Comparison of ENCODE assay signal across 10 cellular contexts in the genomic region with DNA sequence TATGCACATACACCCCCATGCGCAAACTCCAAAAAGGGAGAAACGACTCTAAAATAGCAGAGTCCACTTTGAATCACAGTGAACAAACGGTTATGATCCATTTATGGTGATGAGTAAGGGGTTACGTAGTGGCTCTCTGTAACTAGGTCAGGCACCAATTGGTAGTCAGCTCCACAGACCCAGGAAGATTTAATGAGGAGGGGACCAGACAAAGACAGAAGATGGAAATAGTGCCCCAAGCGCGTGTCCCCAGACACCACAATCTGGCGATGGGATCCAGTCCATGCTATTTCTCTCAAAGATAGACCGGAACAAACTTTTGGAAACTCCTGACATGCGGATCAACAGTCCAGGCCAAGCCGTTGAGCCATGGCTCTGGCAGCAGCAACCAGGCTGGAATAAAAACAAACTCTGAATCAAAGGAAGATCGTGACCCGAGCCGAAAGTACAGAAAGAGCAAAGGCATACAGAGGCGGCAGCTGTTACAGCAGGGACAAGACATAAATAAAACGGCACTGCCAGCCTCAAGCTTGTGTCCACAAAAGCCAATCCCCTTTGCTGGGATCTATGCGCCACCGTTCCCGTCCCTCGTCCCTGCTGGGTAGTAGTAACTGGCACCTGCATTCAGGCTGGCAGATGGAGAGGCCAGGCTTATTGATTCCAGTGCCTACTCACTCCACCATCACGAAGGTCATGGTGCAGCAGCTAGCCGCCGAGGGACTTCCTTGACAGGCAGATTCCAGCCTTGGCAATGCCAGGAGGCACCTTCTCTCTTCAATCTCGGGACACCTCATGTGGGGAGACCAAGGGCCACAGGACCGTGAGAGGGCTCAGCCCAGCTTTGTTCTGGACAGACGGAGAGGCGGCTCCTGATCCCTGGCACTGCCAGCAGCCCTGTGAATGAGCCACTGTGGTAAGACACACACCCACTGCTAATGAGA. TPM values are rescaled to one million over a fixed set of nuclear protein-coding genes. Genes with fewer than 3 reads are reported as not detected.
DNase-seq lines count a peak whose midpoint lies in the region; ATAC-seq and TF ChIP-seq lines count a peak whose summit lies in the region.
"Had no signal": no experiment of that assay in that cellular context is flagged by ENCODE, and none has a peak within 500 bp of the region (broad histone marks: within the 10 kb centered on the region; RNA-seq: fewer than 3 reads in every experiment).

No MANE protein-coding gene starts in this region.

- H3K4me1 Mint-ChIP-seq in T-helper 2 cell treated with Interferon-gamma antibody and Interleukin-4, amounts not matched to agents 5 μg/mL and 100 μg/mL, for 36 hours (ENCODE audit: low read depth) = no peaks in the 10 kb centered on the region
- H3K4me1 Mint-ChIP-seq: activated naive CD4-positive, alpha-beta T cell treated with anti-CD3 and anti-CD28 coated beads, Interleukin-2, amount 10 ng/mL, durations not matched to agents 7 days and 5 days had no signal

- DNase-seq in HCEC 1CT (peak; percentile 58), lower leg skin (ENCODE audit: low spot score in 2 of 2) (peak; percentile 34 to 87), smooth muscle cell (lab: John Stamatoyannopoulos, UW; ENCODE audit: unreplicated experiment) (no peak), GOT3 (lab: John Stamatoyannopoulos, UW) (no peak)
- DNase-seq in stimulated activated CD4-positive, alpha-beta T cell treated with anti-CD3 and anti-CD28 coated beads, Interleukin-12 subunit alpha, Interleukin-12 subunit beta, amount 100 ng/mL, for 4 hours = no peak
- DNase-seq in T-helper 2 cell treated with Interferon-gamma antibody and Interleukin-4, amounts not matched to agents 5 μg/mL and 100 μg/mL, for 36 hours (ENCODE audit: low spot score) = no peak
- DNase-seq: activated naive CD4-positive, alpha-beta T cell treated with anti-CD3 and anti-CD28 coated beads, Interleukin-2, amount 10 ng/mL, durations not matched to agents 7 days and 5 days; WERI-Rb-1 had no signal

- peaks cover 59% of the 10 kb centered on the region for H3F3A ChIP-seq in smooth muscle cell (ENCODE audit: low read depth)

- no peak overlapping the region for H3K27ac Mint-ChIP-seq in T-helper 2 cell treated with Interferon-gamma antibody and Interleukin-4, amounts not matched to agents 5 μg/mL and 100 μg/mL, for 36 hours
- H3K27ac Mint-ChIP-seq: activated naive CD4-positive, alpha-beta T cell treated with anti-CD3 and anti-CD28 coated beads, Interleukin-2, amount 10 ng/mL, durations not matched to agents 7 days and 5 days had no signal

- no peak overlapping the region for H2AFZ ChIP-seq in smooth muscle cell (ENCODE audit: low read depth)

- no peaks in the 10 kb centered on the region for H3K27me3 ChIP-seq in smooth muscle cell (ENCODE audit: low read depth)

- H3K4me3 ChIP-seq in lower leg skin (ENCODE audit: low read depth, poor library complexity, severe bottlenecking) (no peak overlapping the region), smooth muscle cell (no peak overlapping the region)

- no peaks in the 10 kb centered on the region for H3K27me3 Mint-ChIP-seq in T-helper 2 cell treated with Interferon-gamma antibody and Interleukin-4, amounts not matched to agents 5 μg/mL and 100 μg/mL, for 36 hours (ENCODE audit: low read depth)
- H3K27me3 Mint-ChIP-seq: activated naive CD4-positive, alpha-beta T cell treated with anti-CD3 and anti-CD28 coated beads, Interleukin-2, amount 10 ng/mL, durations not matched to agents 7 days and 5 days had no signal

- TF ChIP-seq CTCF in lower leg skin (IDR thresholded peaks at IDR 0.05) (no peak), smooth muscle cell (IDR thresholded peaks at IDR 0.05; ENCODE audit: borderline replicate concordance, insufficient read depth, poor library complexity, severe bottlenecking) (no peak)

- H4K20me1 ChIP-seq in smooth muscle cell (ENCODE audit: low read depth) = peaks cover 100% of the 10 kb centered on the region

- H3K36me3 ChIP-seq in smooth muscle cell (ENCODE audit: low read depth) = no peaks in the 10 kb centered on the region
- H3K36me3 ChIP-seq: WERI-Rb-1 had no signal

- H3K27ac ChIP-seq in cingulate gyrus (ENCODE audit: low read depth, low read length) = peak overlapping the region; percentile 93
- peak overlapping the region; percentile 96 for H3K27ac ChIP-seq in smooth muscle cell (ENCODE audit: low read depth)
- H3K27ac ChIP-seq: WERI-Rb-1 had no signal

- peak overlapping the region; percentile 79 for H3K9ac ChIP-seq in smooth muscle cell (ENCODE audit: low read depth)

- H3K79me2 ChIP-seq in smooth muscle cell (ENCODE audit: low read depth) = peaks cover 98% of the 10 kb centered on the region

- H3K9me3 ChIP-seq in smooth muscle cell (replicated peaks; ENCODE audit: low read depth) = no peaks in the 10 kb centered on the region

- ATAC-seq in HG03139 (IDR thresholded peaks at IDR 0.05; ENCODE audit: unreplicated experiment) = no peak

- peak overlapping the region; percentile 62 for H3K4me2 ChIP-seq in smooth muscle cell

- intact Hi-C loops in lower leg skin (cut with DNase I; ENCODE audit: low total_unique reads) = no loop called here

- TF ChIP-seq POLR2A in lower leg skin (IDR thresholded peaks at IDR 0.05) = no peak

- H3K4me3 Mint-ChIP-seq in T-helper 2 cell treated with Interferon-gamma antibody and Interleukin-4, amounts not matched to agents 5 μg/mL and 100 μg/mL, for 36 hours = no peak overlapping the region
- H3K4me3 Mint-ChIP-seq: activated naive CD4-positive, alpha-beta T cell treated with anti-CD3 and anti-CD28 coated beads, Interleukin-2, amount 10 ng/mL, durations not matched to agents 7 days and 5 days had no signal

- WGBS in lower leg skin, 2 donors = 58 to 73% methylated on average over 25 to 26 of the region's 26 CpGs
- WGBS in smooth muscle cell (ENCODE audit: low lambda C conversion rate) = 69% methylated on average over 26 of the region's 26 CpGs

- peaks cover 54% of the 10 kb centered on the region for H3K4me1 ChIP-seq in smooth muscle cell (ENCODE audit: low read depth)

- no peaks in the 10 kb centered on the region for H3K36me3 Mint-ChIP-seq in T-helper 2 cell treated with Interferon-gamma antibody and Interleukin-4, amounts not matched to agents 5 μg/mL and 100 μg/mL, for 36 hours (ENCODE audit: low read depth)
- H3K36me3 Mint-ChIP-seq: activated naive CD4-positive, alpha-beta T cell treated with anti-CD3 and anti-CD28 coated beads, Interleukin-2, amount 10 ng/mL, durations not matched to agents 7 days and 5 days had no signal

- peaks cover 25% of the 10 kb centered on the region for H3K9me3 Mint-ChIP-seq in T-helper 2 cell treated with Interferon-gamma antibody and Interleukin-4, amounts not matched to agents 5 μg/mL and 100 μg/mL, for 36 hours

RNA-seq across cellular contexts. Expression of a gene that starts 50.2 kb away (rescaled TPM):
- total RNA-seq in lower leg skin (10 to 100 TPM; 37.4 to 78.8 (median 47.5) TPM), smooth muscle cell (1,172 and 1,251 TPM in 2 replicates)
- 637 and 1,034 TPM in 2 replicates for polyA plus RNA-seq in smooth muscle cell

Comparison
In these comparisons a context has a peak if more than half of its experiments do, and no peak if none do; other contexts are left out.
1. DNase-seq: peak in HCEC 1CT (single experiment) and lower leg skin (2 of 2); none in smooth muscle cell (single experiment), GOT3 (single experiment), stimulated activated CD4-positive, alpha-beta T cell treated with anti-CD3 and anti-CD28 coated beads, Interleukin-12 subunit alpha, Interleukin-12 subunit beta, amount 100 ng/mL, for 4 hours (single experiment) and T-helper 2 cell treated with Interferon-gamma antibody and Interleukin-4, amounts not matched to agents 5 μg/mL and 100 μg/mL, for 36 hours (single experiment).
2. RNA of a gene that starts 50.2 kb away (total RNA-seq): 1,172 to 1,251 TPM in smooth muscle cell; 37.4 to 78.8 TPM in lower leg skin; every median in the first group is over 10 times any median in the second.